8 cellular contexts compared by ENCODE assay signal in genomic region chr19:8506402-8506957, GRCh38. TPM values are rescaled to one million over a fixed set of nuclear protein-coding genes. Genes with fewer than 3 reads are reported as not detected.
A peak's percentile ranks its signal among the peaks of the same experiment; 100 is the strongest.
DNase-seq lines count a peak whose midpoint lies in the region; ATAC-seq, FAIRE-seq and TF ChIP-seq lines count a peak whose summit lies in the region.

No MANE protein-coding gene starts in this region.

- H3K36me3 Mint-ChIP-seq in IgD-negative memory B cell: peaks cover 5% of the 10 kb centered on the region
- no peaks in the 10 kb centered on the region for H3K36me3 Mint-ChIP-seq in memory B cell

- peak overlapping the region; percentile 90 to 98 (median 94) for H3K4me3 Mint-ChIP-seq in IgD-negative memory B cell
- peak overlapping the region; percentile 89 for H3K4me3 Mint-ChIP-seq in memory B cell

- peaks cover 0 to 5% (median 3%) of the 10 kb centered on the region in 3 donors for H3K4me1 Mint-ChIP-seq in IgD-negative memory B cell
- H3K4me1 Mint-ChIP-seq in memory B cell: peaks cover 10% of the 10 kb centered on the region

- H3K9me3 Mint-ChIP-seq in IgD-negative memory B cell: no peaks in the 10 kb centered on the region
- H3K9me3 Mint-ChIP-seq in memory B cell: no peaks in the 10 kb centered on the region

- no peak for FAIRE-seq in K562 (lab: Jason Lieb, UNC)

- intact Hi-C loops in K562 (cut with micrococcal nuclease): loop anchor here (5.0 kb wide), 1 partner anchor 154 kb away; no protein-coding TSS in a partner anchor

- DNase-seq in K562 (ENCODE audit: extremely low read depth in 1 of 4, low spot score in 3 of 4) (peak; percentile 45 to 57 (median 53)), memory B cell (ENCODE audit: low spot score in 2 of 2) (no peak), H4 (ENCODE audit: low spot score) (no peak), HPDE6-E6E7 (ENCODE audit: extremely low spot score) (no peak)
- DNase-seq in stimulated activated CD4-positive, alpha-beta T cell treated with anti-CD3 and anti-CD28 coated beads, Interleukin-15, amount 100 ng/mL, for 24 hours: no peak

- H3K27me3 Mint-ChIP-seq in IgD-negative memory B cell: peaks cover 3% of the 10 kb centered on the region
- no peaks in the 10 kb centered on the region for H3K27me3 Mint-ChIP-seq in memory B cell

- POLR2A ChIA-PET in K562 (lab: Yijun Ruan, JAX): interaction anchor here (0.6 to 2.6 kb wide), 4 partner anchors 8 to 165 kb away, joined by 3 to 10 read pairs (median 4); partner anchors contain the start of genes HNRNPM and ZNF414

- peak in 1 of 3 experiments; percentile 17; a peak in 1 of 6 replicates for TF ChIP-seq CTCF in K562 (IDR thresholded peaks at IDR 0.05 in 2 of 3, conservative IDR thresholded peaks at IDR 0.05 in 1 of 3; ENCODE audit: insufficient read depth in 2 of 3, low read depth in 1 of 3, low read length in 3 of 3)

- no peak for TF ChIP-seq RAD21 in K562 (CRISPR knock-in tag; conservative IDR thresholded peaks at IDR 0.05 in 1 of 2, IDR thresholded peaks at IDR 0.05 in 1 of 2)

- peak; percentile 58 for ATAC-seq in K562
- no peak for ATAC-seq in memory B cell (ENCODE audit: low read depth)
- no peak for ATAC-seq in HG03342 (IDR thresholded peaks at IDR 0.05; ENCODE audit: unreplicated experiment)

- H3K9me1 ChIP-seq in K562 (ENCODE audit: control insufficient read depth, insufficient read depth, low read length): no peaks in the 10 kb centered on the region

- peak overlapping the region; percentile 61 to 75 (median 64); a peak in 19 of 20 replicates for H3K4me3 ChIP-seq in BLaER1 treated with 17β-estradiol and CSF1 and Interleukin-3, amounts not matched to agents 10 nM and 100 nM
- peak overlapping the region; percentile 40; the same call in 1 of the 2 replicates for H3K4me3 ChIP-seq in K562

- H3K27me3 ChIP-seq in BLaER1 treated with 17β-estradiol and CSF1 and Interleukin-3, amounts not matched to agents 10 nM and 100 nM: no peaks in the 10 kb centered on the region
- no peaks in the 10 kb centered on the region for H3K27me3 ChIP-seq in K562 (ENCODE audit: control insufficient read depth in 2 of 2, insufficient read depth in 2 of 2, low read length in 2 of 2)

- H3K9ac ChIP-seq in BLaER1 treated with 17β-estradiol and CSF1 and Interleukin-3, amounts not matched to agents 10 nM and 100 nM: peak overlapping the region; percentile 67 to 87 (median 84); a peak in 20 of 22 replicates
- H3K9ac ChIP-seq in K562 (ENCODE audit: insufficient read depth in 1 of 2, low read depth in 2 of 2, low read length in 2 of 2): peak overlapping the region; percentile 51 to 91; a peak in 3 of 4 replicates

- H3K27ac ChIP-seq in BLaER1 treated with 17β-estradiol and CSF1 and Interleukin-3, amounts not matched to agents 10 nM and 100 nM: peak overlapping the region in 9 of 11 experiments; percentile 65 to 97 (median 89); a peak in 17 of 22 replicates
- no peak overlapping the region; the same call in 2 of the 3 replicates for H3K27ac ChIP-seq in K562 (ENCODE audit: extremely low read depth, low read depth, low read length)

- CTCF ChIA-PET in K562 (lab: Yijun Ruan, JAX; ENCODE audit: low intra/inter-chr PET ratio): interaction anchor here (0.7 to 1.1 kb wide), 3 partner anchors 71 to 237 kb away, joined by 3 to 4 read pairs (median 3); no protein-coding TSS in a partner anchor

- BruUV-seq in K562 (replicated peaks; lab: Mats Ljungman, UMichigan): no TSS peak

- no peaks in the 10 kb centered on the region for H3K79me2 ChIP-seq in K562 (ENCODE audit: control insufficient read depth, insufficient read depth, low read length)

- H3K36me3 ChIP-seq in BLaER1 treated with 17β-estradiol and CSF1 and Interleukin-3, amounts not matched to agents 10 nM and 100 nM: peaks cover 0 to 27% (median 17%) of the 10 kb centered on the region in 11 experiments; a peak in 21 of 22 replicates
- H3K36me3 ChIP-seq in K562 (ENCODE audit: control insufficient read depth, insufficient read depth, low read length): peaks cover 2% of the 10 kb centered on the region; the same call in 1 of the 3 replicates

- H3K4me2 ChIP-seq in BLaER1 treated with 17β-estradiol and CSF1 and Interleukin-3, amounts not matched to agents 10 nM and 100 nM: peak overlapping the region; percentile 84 to 99 (median 92)
- H3K4me2 ChIP-seq in K562 (ENCODE audit: insufficient read depth, low read length): peak overlapping the region; percentile 72

- H2AFZ ChIP-seq in K562 (ENCODE audit: low read depth, low read length): peak overlapping the region; percentile 87

- in situ Hi-C loops in K562 (cut with MboI): no loop called here

- H3K4me1 ChIP-seq in BLaER1 treated with 17β-estradiol and CSF1 and Interleukin-3, amounts not matched to agents 10 nM and 100 nM: peaks cover 44 to 67% (median 51%) of the 10 kb centered on the region in 10 experiments
- H3K4me1 ChIP-seq in K562 (replicated peaks in 1 of 2; ENCODE audit: control insufficient read depth in 2 of 2, insufficient read depth in 2 of 2, low read length in 2 of 2): peaks cover 12 to 58% of the 10 kb centered on the region in 2 experiments; a peak in 4 of 5 replicates

- no peaks in the 10 kb centered on the region for H4K20me1 ChIP-seq in BLaER1 treated with 17β-estradiol and CSF1 and Interleukin-3, amounts not matched to agents 10 nM and 100 nM
- H4K20me1 ChIP-seq in K562 (replicated peaks; ENCODE audit: control insufficient read depth, insufficient read depth, low read length): no peaks in the 10 kb centered on the region

- H3K27ac Mint-ChIP-seq in IgD-negative memory B cell: peak overlapping the region in 1 of 3 donors; percentile 91
- peak overlapping the region; percentile 72 for H3K27ac Mint-ChIP-seq in memory B cell

- no peaks in the 10 kb centered on the region for H3K9me3 ChIP-seq in BLaER1 treated with 17β-estradiol and CSF1 and Interleukin-3, amounts not matched to agents 10 nM and 100 nM (replicated peaks in 1 of 11)
- no peaks in the 10 kb centered on the region for H3K9me3 ChIP-seq in K562 (replicated peaks; ENCODE audit: control insufficient read depth, insufficient read depth, low read depth, low read length)

- no peak for TF ChIP-seq POLR2A in K562 (conservative IDR thresholded peaks at IDR 0.05)

- TF ChIP-seq EP300 in K562 (IDR thresholded peaks at IDR 0.05; ENCODE audit: low read length): no peak

- WGBS in K562 (ENCODE audit: insufficient coverage, low coverage, missing lambda C conversion rate): 26% methylated on average over 16 of the region's 18 CpGs

TF ChIP-seq in K562, 482 proteins besides CTCF, POLR2A, EP300 and RAD21 (continues in another document):
- TF ChIP-seq ZBTB17 (CRISPR knock-in tag; IDR thresholded peaks at IDR 0.05) (0 out of 2 replicates have a peak, but pooled peaks have one; percentile 1), TAL1 (IDR thresholded peaks at IDR 0.05) (no peak), SMARCC2 (IDR thresholded peaks at IDR 0.05; ENCODE audit: low read depth) (no peak), ASH1L (IDR thresholded peaks at IDR 0.05; ENCODE audit: borderline replicate concordance, low read depth, partially characterized antibody) (no peak), OTX1 (CRISPR knock-in tag; IDR thresholded peaks at IDR 0.05) (0 out of 2 replicates have a peak, but pooled peaks have one; percentile 5), XRCC4 (IDR thresholded peaks at IDR 0.05; ENCODE audit: extremely low read depth, insufficient read depth, insufficient read length) (no peak)

RNA-seq across cellular contexts. Expression of gene PRAM1, which starts 4.0 kb away (rescaled TPM):
- not detected for polyA plus RNA-seq in IgD-negative memory B cell
- total RNA-seq in K562 (2011; cell fraction: chromatin; rRNA removed; ENCODE audit: low replicate concordance): 0.69 TPM in 1 of 2 replicates, not detected in the other
- total RNA-seq in K562 (2011; cell fraction: nucleolus; rRNA removed): 0.39 TPM in 1 of 2 replicates, not detected in the other
- total RNA-seq in K562 (2011; cell fraction: nucleoplasm; rRNA removed): not detected in 2 replicates
- total RNA-seq in K562 (2014; rRNA removed): 0.05 TPM in 1 of 2 replicates, not detected in the other
- total RNA-seq in K562 (2014; rRNA removed; fragmentation: Illumina TruSeq; extraction: Trizol): not detected in 2 replicates
- not detected in 2 replicates for total RNA-seq in K562 (2015; rRNA removed; fragmentation: Illumina TruSeq; extraction: Trizol)
- total RNA-seq in K562 (2021): 0.09 and 0.11 TPM in 2 replicates
- polyA plus RNA-seq in K562 (2011; rRNA removed): not detected in 2 replicates
- not detected in 2 replicates for polyA plus RNA-seq in K562 (2011; cell fraction: cytosol; rRNA removed)
- polyA plus RNA-seq in K562 (2011; cell fraction: nucleus; rRNA removed): 0.26 TPM in 1 of 2 replicates, not detected in the other
- polyA plus RNA-seq in K562 (2012): 0.08 TPM in 1 of 2 replicates, not detected in the other
- 0.07 TPM in 1 of 2 replicates, not detected in the other for polyA plus RNA-seq in K562 (2014; fragmentation: Illumina TruSeq; extraction: Trizol)
- not detected for polyA plus RNA-seq in K562 (2014; fragmentation: Nextera tagmentation; extraction: Ambion mirVana)
- not detected in 2 replicates for polyA plus RNA-seq in K562 (2014; rRNA removed)
- not detected in 2 replicates for polyA minus RNA-seq in K562 (2011; rRNA and poly(A)+ RNA removed)
- polyA minus RNA-seq in K562 (2011; cell fraction: cytosol; rRNA and poly(A)+ RNA removed): not detected in 2 replicates
- not detected in 2 replicates for polyA minus RNA-seq in K562 (2011; cell fraction: nucleus; rRNA and poly(A)+ RNA removed)
- total RNA-seq in H4 (2014; rRNA removed; shearing (Covaris generic)): not detected in 2 replicates

RNA-seq across cellular contexts. Expression of gene ZNF414, which starts 7.5 kb away (rescaled TPM):
- polyA plus RNA-seq in IgD-negative memory B cell (22.2 TPM), K562 (2011; rRNA removed) (1.7 and 4.2 TPM in 2 replicates), K562 (2014; fragmentation: Illumina TruSeq; extraction: Trizol) (2.2 and 10.2 TPM in 2 replicates), K562 (2014; fragmentation: Nextera tagmentation; extraction: Ambion mirVana) (under 1 TPM in 1 of 2 experiments, not detected in 1; 0.03 TPM), K562 (2014; rRNA removed) (15.6 and 16.0 TPM in 2 replicates)
- 2.9 and 6.1 TPM in 2 replicates for total RNA-seq in K562 (2011; cell fraction: chromatin; rRNA removed; ENCODE audit: low replicate concordance)
- 8.3 and 10.9 TPM in 2 replicates for total RNA-seq in K562 (2011; cell fraction: nucleolus; rRNA removed)
- 6.6 and 9.3 TPM in 2 replicates for total RNA-seq in K562 (2011; cell fraction: nucleoplasm; rRNA removed)
- total RNA-seq in K562 (2014; rRNA removed) (3.8 and 11.0 TPM in 2 replicates), K562 (2014; rRNA removed; fragmentation: Illumina TruSeq; extraction: Trizol) (not detected in 2 replicates), K562 (2015; rRNA removed; fragmentation: Illumina TruSeq; extraction: Trizol) (2.0 and 3.0 TPM in 2 replicates), K562 (2021) (25.8 and 27.2 TPM in 2 replicates)
- polyA plus RNA-seq in K562 (2011; cell fraction: cytosol; rRNA removed): 1.6 and 7.1 TPM in 2 replicates
- polyA plus RNA-seq in K562 (2011; cell fraction: nucleus; rRNA removed): 10.5 and 20.0 TPM in 2 replicates
- 15.2 and 17.6 TPM in 2 replicates for polyA plus RNA-seq in K562 (2012)
- polyA minus RNA-seq in K562 (2011; rRNA and poly(A)+ RNA removed): 0.46 and 0.84 TPM in 2 replicates
- 12.5 and 17.9 TPM in 2 replicates for polyA minus RNA-seq in K562 (2011; cell fraction: cytosol; rRNA and poly(A)+ RNA removed)
- 3.4 and 4.2 TPM in 2 replicates for polyA minus RNA-seq in K562 (2011; cell fraction: nucleus; rRNA and poly(A)+ RNA removed)
- 7.0 and 9.3 TPM in 2 replicates for total RNA-seq in H4 (2014; rRNA removed; shearing (Covaris generic))

Comparison
In these comparisons a context has a peak if more than half of its experiments do, and no peak if none do; other contexts are left out.
1. DNase-seq: peak in K562 (4 of 4); none in memory B cell (0 of 2), stimulated activated CD4-positive, alpha-beta T cell treated with anti-CD3 and anti-CD28 coated beads, Interleukin-15, amount 100 ng/mL, for 24 hours (single experiment), H4 (single experiment) and HPDE6-E6E7 (single experiment).